In genomic region chr3:32340039-32340438, GRCh38 we compare ENCODE assay signal across 8 cellular contexts. TPM values are rescaled to one million over a fixed set of nuclear protein-coding genes. Genes with fewer than 3 reads are reported as not detected.
A peak's percentile ranks its signal among the peaks of the same experiment; 100 is the strongest.
DNase-seq lines count a peak whose midpoint lies in the region; ATAC-seq and TF ChIP-seq lines count a peak whose summit lies in the region.

No MANE protein-coding gene starts in this region.

- no peaks in the 10 kb centered on the region for H3K27me3 ChIP-seq in Caco-2 (replicated peaks; ENCODE audit: control insufficient read depth, insufficient read depth, low read length)
- H3K27me3 ChIP-seq in stomach: no peaks in the 10 kb centered on the region

- no peak overlapping the region for H3K27ac ChIP-seq in stomach

- no peak overlapping the region for H3K4me3 Mint-ChIP-seq in Caco-2 (ENCODE audit: unreplicated experiment)

- CTCF ChIA-PET in Caco-2 (lab: Charles Lee): interaction anchor here (0.9 to 1.3 kb wide), 2 partner anchors 23 to 100 kb away, joined by 3 read pairs; no protein-coding TSS in a partner anchor

- TF ChIP-seq CTCF in Caco-2 (IDR thresholded peaks at IDR 0.05; ENCODE audit: insufficient read depth in 1 of 2, low read depth in 1 of 2, low read length in 1 of 2, severe bottlenecking in 1 of 2, unreplicated experiment in 1 of 2) (peak; percentile 49 to 71), astrocyte of the spinal cord (IDR thresholded peaks at IDR 0.05; ENCODE audit: low read depth, low read length) (peak; percentile 58), stomach (IDR thresholded peaks at IDR 0.05) (peak in 4 of 7 experiments; percentile 18 to 29 (median 20))

- no peaks in the 10 kb centered on the region for H3K36me3 Mint-ChIP-seq in Caco-2 (ENCODE audit: insufficient read depth, unreplicated experiment)

- peaks cover 9% of the 10 kb centered on the region for H3K4me1 ChIP-seq in Caco-2
- H3K4me1 ChIP-seq in stomach: peaks cover 0 to 29% (median 28%) of the 10 kb centered on the region in 4 donors

- H3K9me3 Mint-ChIP-seq in Caco-2 (ENCODE audit: unreplicated experiment): no peaks in the 10 kb centered on the region

- no peak overlapping the region for H3K27ac Mint-ChIP-seq in Caco-2 (ENCODE audit: unreplicated experiment)

- H3K4me1 Mint-ChIP-seq in Caco-2 (ENCODE audit: low read depth, unreplicated experiment): peaks cover 6% of the 10 kb centered on the region

- in situ Hi-C loops in astrocyte of the spinal cord (cut with HindIII; ENCODE audit: low sequenced_read_pairs): no loop called here

- no peak overlapping the region for H3K4me3 ChIP-seq in Caco-2 (ENCODE audit: low read depth, low read length)
- no peak overlapping the region for H3K4me3 ChIP-seq in astrocyte of the spinal cord (ENCODE audit: low read depth, low read length)
- H3K4me3 ChIP-seq in stomach: no peak overlapping the region

- TF ChIP-seq EP300 in stomach (IDR thresholded peaks at IDR 0.05): no peak

- peak; percentile 67 to 68 for DNase-seq in Caco-2
- peak; percentile 84 for DNase-seq in NCI-H526 treated with DMSO at 0.1 percent for 48 hours (lab: John Stamatoyannopoulos, UW)
- DNase-seq in astrocyte of the spinal cord (ENCODE audit: low read depth, low spot score): peak; percentile 50
- DNase-seq in iris pigment epithelial cell (ENCODE audit: low read depth): peak; percentile 60
- DNase-seq in stomach: no peak
- DNase-seq in NK-92 treated with Interleukin-12 subunit alpha and Interleukin-12 subunit beta, amount 100 ng/mL, for 24 hours (lab: John Stamatoyannopoulos, UW): no peak

- TF ChIP-seq POLR2A in stomach (IDR thresholded peaks at IDR 0.05): no peak

- peak; percentile 43 for ATAC-seq in GM21576 (IDR thresholded peaks at IDR 0.05; ENCODE audit: unreplicated experiment)
- ATAC-seq in GM21786 (IDR thresholded peaks at IDR 0.05; ENCODE audit: unreplicated experiment): no peak

- no TSS peak for BruUV-seq in Caco-2 (replicated peaks; lab: Mats Ljungman, UMichigan)

- H3K9me3 ChIP-seq in Caco-2 (no peaks in the 10 kb centered on the region), stomach (no peaks in the 10 kb centered on the region)

- intact Hi-C loops in Caco-2 (cut with micrococcal nuclease; ENCODE audit: unreplicated experiment): loop anchor here (1.0 kb wide), 3 partner anchors 44 to 162 kb away; no protein-coding TSS in a partner anchor
- intact Hi-C loops in stomach (cut with DNase I; ENCODE audit: low total_unique reads): no loop called here

- POLR2A ChIA-PET in Caco-2 (lab: Charles Lee): no interaction called here

- H3K27me3 Mint-ChIP-seq in Caco-2 (ENCODE audit: insufficient read depth, unreplicated experiment): no peaks in the 10 kb centered on the region

- H3K36me3 ChIP-seq in Caco-2 (ENCODE audit: control insufficient read depth, insufficient read depth, low read length) (no peaks in the 10 kb centered on the region; the same call in 1 of the 2 replicates), stomach (no peaks in the 10 kb centered on the region)

- 24 to 37% (median 25%) methylated on average over 6 of the region's 6 CpGs for WGBS in stomach, 5 donors

RNA-seq across cellular contexts. Expression of gene CMTM7, which starts 51.6 kb away (rescaled TPM):
- 27.0 and 37.8 TPM in 2 replicates for total RNA-seq in Caco-2 (2022)
- 10 to 100 TPM in 2 of 5 donors, 1 to 10 TPM in 2, not detected in 1; 3.1 to 54.9 (median 8.7) TPM for total RNA-seq in stomach
- polyA plus RNA-seq in stomach: 1 to 10 TPM; 5.7 to 8.7 (median 7.4) TPM

Comparison
In these comparisons a context has a peak if more than half of its experiments do, and no peak if none do; other contexts are left out.
1. DNase-seq: peak in Caco-2 (2 of 2), NCI-H526 treated with DMSO at 0.1 percent for 48 hours (single experiment), astrocyte of the spinal cord (single experiment) and iris pigment epithelial cell (single experiment); none in stomach (single experiment) and NK-92 treated with Interleukin-12 subunit alpha and Interleukin-12 subunit beta, amount 100 ng/mL, for 24 hours (single experiment).
2. Peak in every context shown above with its lines, with median percentiles within 50 percentile points of each other: CTCF ChIP-seq.